In genomic region chr14:24194873-24195185, GRCh38 we compare ENCODE assay signal across 8 cellular contexts. TPM values are rescaled to one million over a fixed set of nuclear protein-coding genes. Genes with fewer than 3 reads are reported as not detected.
DNase-seq lines count a peak whose midpoint lies in the region; ATAC-seq, FAIRE-seq and TF ChIP-seq lines count a peak whose summit lies in the region.

No MANE protein-coding gene starts in this region.

- H3K36me3 ChIP-seq in heart right ventricle (peaks cover 0 to 45% (median 15%) of the 10 kb centered on the region in 9 donors), mucosa of rectum (ENCODE audit: control insufficient read depth in 2 of 2, insufficient read depth in 2 of 2, low read length in 2 of 2) (peaks cover 16 to 24% of the 10 kb centered on the region in 2 donors)

- H3K4me3 ChIP-seq in heart right ventricle = peak overlapping the region; percentile 59 to 100 (median 92)
- H3K4me3 ChIP-seq in mucosa of rectum (ENCODE audit: low read length in 2 of 2) = peak overlapping the region; percentile 87 to 93

- intact Hi-C loops in heart right ventricle (cut with DNase I) (no loop called here), left ventricle myocardium superior (cut with micrococcal nuclease) (no loop called here)

- no peak for TF ChIP-seq CTCF in heart right ventricle (IDR thresholded peaks at IDR 0.05)
- no peak for TF ChIP-seq CTCF in D721Med (IDR thresholded peaks at IDR 0.05; ENCODE audit: insufficient read depth, missing control alignments)
- no peak for TF ChIP-seq CTCF in GM10266 (IDR thresholded peaks at IDR 0.05; ENCODE audit: control insufficient read depth, insufficient read depth, low read depth, missing control alignments)

- peak overlapping the region; percentile 83 to 99 for H3K9ac ChIP-seq in mucosa of rectum (ENCODE audit: low read depth in 1 of 2, low read length in 2 of 2)

- H3K27me3 ChIP-seq in heart right ventricle (no peaks in the 10 kb centered on the region), mucosa of rectum (ENCODE audit: control insufficient read depth in 2 of 2, insufficient read depth in 2 of 2, low read length in 2 of 2) (no peaks in the 10 kb centered on the region)

- H3K27me3 Mint-ChIP-seq in central memory CD8-positive, alpha-beta T cell = no peaks in the 10 kb centered on the region

- H3K4me1 ChIP-seq in heart right ventricle (peaks cover 4 to 39% (median 27%) of the 10 kb centered on the region in 9 donors), mucosa of rectum (ENCODE audit: control insufficient read depth in 2 of 2, insufficient read depth in 2 of 2, low read length in 2 of 2) (peaks cover 19 to 31% of the 10 kb centered on the region in 2 donors)

- H3K4me3 Mint-ChIP-seq in central memory CD8-positive, alpha-beta T cell = peak overlapping the region; percentile 89

- DNase-seq in heart right ventricle = no peak
- DNase-seq in left ventricle myocardium superior = no peak
- no peak for DNase-seq in central memory CD8-positive, alpha-beta T cell (ENCODE audit: low spot score in 2 of 2)
- no peak for DNase-seq in activated effector memory CD4-positive, alpha-beta T cell treated with Interleukin-2 at 50 U/mL for 16 hours
- no peak for DNase-seq in D721Med (ENCODE audit: insufficient read length, low spot score)
- no peak for DNase-seq in GM10266 (ENCODE audit: extremely low spot score)

- H3K27ac Mint-ChIP-seq in central memory CD8-positive, alpha-beta T cell (ENCODE audit: low read depth) = peak overlapping the region; percentile 98

- no peaks in the 10 kb centered on the region for H3K9me3 Mint-ChIP-seq in central memory CD8-positive, alpha-beta T cell

- peak overlapping the region; percentile 92 to 100 (median 98) for H3K27ac ChIP-seq in heart right ventricle
- peak overlapping the region; percentile 96 to 97 for H3K27ac ChIP-seq in mucosa of rectum (ENCODE audit: low read depth in 2 of 2, low read length in 2 of 2)

- WGBS in heart right ventricle, 2 donors = 47 to 52% methylated on average over 8 of the region's 8 CpGs

- ATAC-seq in heart right ventricle (peak in 2 of 8 donors; percentile 1 to 14), left ventricle myocardium superior (no peak), GM19328 (IDR thresholded peaks at IDR 0.05; ENCODE audit: unreplicated experiment) (no peak)
- ATAC-seq in central memory CD8-positive, alpha-beta T cell (replicated peaks; ENCODE audit: extremely low read depth, poor library complexity, severe bottlenecking) = no peak

- no peak for FAIRE-seq in D721Med (lab: Jason Lieb, UNC)

- H3K4me1 Mint-ChIP-seq in central memory CD8-positive, alpha-beta T cell = peaks cover 57% of the 10 kb centered on the region

- H3K36me3 Mint-ChIP-seq in central memory CD8-positive, alpha-beta T cell (ENCODE audit: insufficient read depth) = peaks cover 38% of the 10 kb centered on the region

- H3K9me3 ChIP-seq in heart right ventricle (no peaks in the 10 kb centered on the region), mucosa of rectum (ENCODE audit: control insufficient read depth in 2 of 2, low read length in 2 of 2) (no peaks in the 10 kb centered on the region)

RNA-seq across cellular contexts. Expression of gene TM9SF1, which starts 0.4 kb away (rescaled TPM):
- 10 to 100 TPM; 14.2 to 31.3 (median 18.7) TPM for total RNA-seq in heart right ventricle
- polyA plus RNA-seq in heart right ventricle = 10 to 100 TPM; 10.8 to 36.4 TPM
- 19.2 TPM for total RNA-seq in left ventricle myocardium superior

RNA-seq across cellular contexts. Expression of gene IPO4, which starts 6.2 kb away (rescaled TPM):
- total RNA-seq in heart right ventricle (10 to 100 TPM; 10.1 to 22.5 (median 12.6) TPM), left ventricle myocardium superior (14.9 TPM)
- 10 to 100 TPM in 1 of 2 donors, 1 to 10 TPM in 1; 4.4 to 23.8 TPM for polyA plus RNA-seq in heart right ventricle

RNA-seq across cellular contexts. Expression of gene TSSK4, which starts 10.7 kb away (rescaled TPM):
- under 1 TPM in 1 of 10 donors, not detected in 9; 0.28 TPM for total RNA-seq in heart right ventricle
- under 1 TPM in 1 of 2 donors, not detected in 1; 0.22 TPM for polyA plus RNA-seq in heart right ventricle
- 0.25 TPM for total RNA-seq in left ventricle myocardium superior

RNA-seq across cellular contexts. Expression of gene CHMP4A, which starts 18.5 kb away (rescaled TPM):
- total RNA-seq in heart right ventricle = 10 to 100 TPM; 23.4 to 35.3 (median 29.4) TPM
- polyA plus RNA-seq in heart right ventricle = 10 to 100 TPM; 34.3 to 80.8 TPM
- 30.1 TPM for total RNA-seq in left ventricle myocardium superior

RNA-seq across cellular contexts. Expression of gene MDP1, which starts 21.0 kb away (rescaled TPM):
- total RNA-seq in heart right ventricle = 10 to 100 TPM; 13.9 to 22.9 (median 18.9) TPM
- polyA plus RNA-seq in heart right ventricle = 10 to 100 TPM; 23.0 to 23.5 TPM
- total RNA-seq in left ventricle myocardium superior = 15.4 TPM
